Comparison of ENCODE assay signal across 12 cellular contexts in the genomic region with DNA sequence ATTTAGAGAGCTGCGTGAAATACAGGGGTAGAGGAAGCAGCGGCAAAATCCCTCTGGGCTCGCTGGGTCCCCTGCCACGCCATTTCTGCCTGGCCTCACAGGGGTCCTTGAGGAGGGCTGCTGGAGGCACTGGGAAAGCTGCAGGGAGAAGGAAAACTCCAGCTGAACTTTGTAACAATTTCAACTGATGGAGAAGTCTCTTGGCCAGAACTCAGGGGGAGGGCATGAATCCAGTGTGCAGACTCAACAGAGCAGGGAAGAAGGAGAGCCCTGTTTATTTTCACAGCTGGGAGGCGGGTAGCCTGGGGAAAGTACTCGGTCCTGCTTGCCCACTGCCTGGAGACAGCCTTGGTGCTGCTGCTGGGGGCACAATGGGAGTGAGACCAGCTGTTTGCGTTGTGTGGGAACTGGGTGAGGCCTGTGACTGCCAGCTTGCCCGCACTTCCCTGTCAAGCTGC.
DNase-seq lines count a peak whose midpoint lies in the region; ATAC-seq and TF ChIP-seq lines count a peak whose summit lies in the region.
"Had no signal": no experiment of that assay in that cellular context is flagged by ENCODE, and none has a peak within 500 bp of the region (broad histone marks: within the 10 kb centered on the region; RNA-seq: fewer than 3 reads in every experiment).

No MANE protein-coding gene starts in this region.

- H3K9me3 Mint-ChIP-seq in glutamatergic neuron (ENCODE audit: unreplicated experiment): peaks cover 8% of the 10 kb centered on the region
- H3K9me3 Mint-ChIP-seq: activated naive CD8-positive, alpha-beta T cell treated with anti-CD3 and anti-CD28 coated beads, Interleukin-2, amount 50 U/mL, for 24 hours had no signal

- 47 to 72% (median 49%) methylated on average over 8 of the region's 8 CpGs for WGBS in psoas muscle, 3 donors

- no peaks in the 10 kb centered on the region for H3K36me3 ChIP-seq in SJCRH30
- no peaks in the 10 kb centered on the region for H3K36me3 ChIP-seq in psoas muscle (ENCODE audit: insufficient read depth in 1 of 2, low read depth in 1 of 2)

- TF ChIP-seq CTCF in glutamatergic neuron (IDR thresholded peaks at IDR 0.05; ENCODE audit: partially characterized antibody, unreplicated experiment) (no peak), psoas muscle (IDR thresholded peaks at IDR 0.05) (no peak)

- DNase-seq in Daoy (ENCODE audit: low read depth) (peak; percentile 2), SJCRH30 (peak; percentile 88 to 90), glutamatergic neuron (no peak), psoas muscle (peak in 1 of 2 donors; percentile 13), A172 (ENCODE audit: low spot score) (no peak), DMS53 treated with DMSO at 0.1 percent for 48 hours (lab: John Stamatoyannopoulos, UW; ENCODE audit: unreplicated experiment) (no peak)
- DNase-seq: activated naive CD8-positive, alpha-beta T cell treated with anti-CD3 and anti-CD28 coated beads, Interleukin-2, amount 50 U/mL, for 24 hours; COR-L47; T-helper 1 cell had no signal

- H3K4me1 Mint-ChIP-seq in glutamatergic neuron (ENCODE audit: low read depth, unreplicated experiment): peaks cover 24% of the 10 kb centered on the region
- H3K4me1 Mint-ChIP-seq: activated naive CD8-positive, alpha-beta T cell treated with anti-CD3 and anti-CD28 coated beads, Interleukin-2, amount 50 U/mL, for 24 hours had no signal

- H3K36me3 Mint-ChIP-seq in glutamatergic neuron (ENCODE audit: unreplicated experiment): no peaks in the 10 kb centered on the region

- H3K27me3 ChIP-seq in SJCRH30 (no peaks in the 10 kb centered on the region), psoas muscle (ENCODE audit: insufficient read depth in 3 of 3, low read length in 2 of 3) (no peaks in the 10 kb centered on the region)

- intact Hi-C loops in psoas muscle (cut with DNase I): no loop called here

- H3K4me1 ChIP-seq in SJCRH30 (peaks cover 41% of the 10 kb centered on the region), psoas muscle (no peaks in the 10 kb centered on the region)

- peak overlapping the region; percentile 45 for H3K4me3 Mint-ChIP-seq in glutamatergic neuron (ENCODE audit: unreplicated experiment)
- H3K4me3 Mint-ChIP-seq: activated naive CD8-positive, alpha-beta T cell treated with anti-CD3 and anti-CD28 coated beads, Interleukin-2, amount 50 U/mL, for 24 hours had no signal

- peak overlapping the region; percentile 89 for H3K27ac Mint-ChIP-seq in glutamatergic neuron (ENCODE audit: unreplicated experiment)
- H3K27ac Mint-ChIP-seq: activated naive CD8-positive, alpha-beta T cell treated with anti-CD3 and anti-CD28 coated beads, Interleukin-2, amount 50 U/mL, for 24 hours had no signal

- peak in 1 of 4 donors; percentile 51 for ATAC-seq in psoas muscle
- no peak for ATAC-seq in HG02938 (IDR thresholded peaks at IDR 0.05; ENCODE audit: unreplicated experiment)
- no peak for ATAC-seq in GM18873 (IDR thresholded peaks at IDR 0.05; ENCODE audit: low FRiP score, unreplicated experiment)
- ATAC-seq: activated naive CD8-positive, alpha-beta T cell treated with anti-CD3 and anti-CD28 coated beads, Interleukin-2, amount 50 U/mL, for 24 hours had no signal

- H3K27ac ChIP-seq in SJCRH30 (peak overlapping the region; percentile 88), psoas muscle (no peak overlapping the region)

- H3K27me3 Mint-ChIP-seq in glutamatergic neuron (ENCODE audit: unreplicated experiment): no peaks in the 10 kb centered on the region

- peak overlapping the region; percentile 64 for H3K4me3 ChIP-seq in SJCRH30
- H3K4me3 ChIP-seq in psoas muscle: peak overlapping the region; percentile 1
- H3K4me3 ChIP-seq: lung had no signal

- H3K9me3 ChIP-seq in SJCRH30 (replicated peaks): no peaks in the 10 kb centered on the region
- no peaks in the 10 kb centered on the region for H3K9me3 ChIP-seq in psoas muscle

Comparison
In these comparisons a context has a peak if more than half of its experiments do, and no peak if none do; other contexts are left out.
1. DNase-seq: peak in Daoy (single experiment) and SJCRH30 (2 of 2); none in glutamatergic neuron (single experiment), A172 (single experiment) and DMS53 treated with DMSO at 0.1 percent for 48 hours (single experiment).